9 cellular contexts compared by ENCODE assay signal in the genomic region with DNA sequence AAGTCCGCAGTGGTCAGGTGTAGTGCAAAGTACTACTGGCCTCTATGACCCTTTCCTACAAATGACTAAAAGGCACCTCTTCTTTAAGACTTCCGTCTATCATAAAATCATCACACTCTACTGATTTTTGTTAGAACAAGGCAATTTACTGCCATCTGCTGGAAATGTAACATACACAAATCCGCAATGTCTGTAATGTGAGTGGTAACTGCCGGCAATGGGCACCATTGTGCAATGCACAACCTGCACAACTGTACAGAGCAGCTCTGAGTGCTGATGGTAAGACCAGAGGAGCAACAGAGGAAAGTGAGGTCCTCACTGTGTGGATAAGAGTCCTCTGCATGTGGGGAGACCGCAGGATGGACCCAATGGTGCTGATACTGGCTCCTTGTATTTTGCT.
DNase-seq lines count a peak whose midpoint lies in the region; ATAC-seq, FAIRE-seq and TF ChIP-seq lines count a peak whose summit lies in the region.
"Had no signal": no experiment of that assay in that cellular context is flagged by ENCODE, and none has a peak within 500 bp of the region (broad histone marks: within the 10 kb centered on the region; RNA-seq: fewer than 3 reads in every experiment).

No MANE protein-coding gene starts in this region.

- ATAC-seq in activated CD4-positive, CD25-positive, alpha-beta regulatory T cell treated with anti-CD3 and anti-CD28 coated beads, Interleukin-2, amount 50 U/mL, for 24 hours = no peak
- ATAC-seq in GM18870 (IDR thresholded peaks at IDR 0.05; ENCODE audit: unreplicated experiment) = no peak

- no peaks in the 10 kb centered on the region for H3K27me3 ChIP-seq in AG04450 (ENCODE audit: control insufficient read depth, insufficient read depth, low read length)

- H3K36me3 Mint-ChIP-seq in endothelial cell (ENCODE audit: low read depth, unreplicated experiment) = no peaks in the 10 kb centered on the region

- peak; percentile 11 for FAIRE-seq in H54 (lab: Jason Lieb, UNC)

- CTCF ChIA-PET in AG04450 (lab: Charles Lee) = interaction anchor here (0.7 to 2.6 kb wide), 8 partner anchors 11 to 602 kb away, joined by 3 to 20 read pairs (median 3); no protein-coding TSS in a partner anchor

- DNase-seq in AG04450 (ENCODE audit: low read depth, low spot score) (peak; percentile 10), H54 (ENCODE audit: insufficient read length, low spot score) (no peak), OCI-M1 (lab: John Stamatoyannopoulos, UW) (peak; percentile 66), glomerular visceral epithelial cell (ENCODE audit: extremely low spot score) (peak; percentile 48), endothelial cell (ENCODE audit: low spot score) (no peak), T-helper 9 cell (no peak)
- DNase-seq: activated B cell treated with CpG ODN at 0.5 μM for 24 hours had no signal

- no peak overlapping the region for H3K27ac ChIP-seq in AG04450 (ENCODE audit: low read depth, low read length)

- H3K4me3 ChIP-seq in AG04450 (ENCODE audit: low read depth, low read length) = no peak overlapping the region

- POLR2A ChIA-PET in AG04450 (lab: Yijun Ruan, JAX) = no interaction called here

- no peaks in the 10 kb centered on the region for H3K9me3 Mint-ChIP-seq in endothelial cell (ENCODE audit: unreplicated experiment)
- H3K9me3 Mint-ChIP-seq: activated B cell treated with CpG ODN at 0.5 μM for 24 hours had no signal

- TF ChIP-seq CTCF in AG04450 (IDR thresholded peaks at IDR 0.05; ENCODE audit: low read depth, low read length) (peak; percentile 50), endothelial cell (IDR thresholded peaks at IDR 0.05; ENCODE audit: unreplicated experiment) (no peak)

- peaks cover 4% of the 10 kb centered on the region for H3K27me3 Mint-ChIP-seq in endothelial cell (ENCODE audit: unreplicated experiment)
- H3K27me3 Mint-ChIP-seq: activated B cell treated with CpG ODN at 0.5 μM for 24 hours had no signal

- TF ChIP-seq POLR2A in H54 (IDR thresholded peaks at IDR 0.05; ENCODE audit: low read depth, low read length) = no peak

- no peaks in the 10 kb centered on the region; the same call in 1 of the 2 replicates for H3K9me3 ChIP-seq in AG04450 (ENCODE audit: control insufficient read depth, insufficient read depth, low read length)

- no peak overlapping the region for H3K27ac Mint-ChIP-seq in endothelial cell (ENCODE audit: unreplicated experiment)
- H3K27ac Mint-ChIP-seq: activated B cell treated with CpG ODN at 0.5 μM for 24 hours had no signal

- no peak overlapping the region for H3K4me3 Mint-ChIP-seq in endothelial cell (ENCODE audit: unreplicated experiment)
- H3K4me3 Mint-ChIP-seq: activated B cell treated with CpG ODN at 0.5 μM for 24 hours had no signal

- no peaks in the 10 kb centered on the region for H3K4me1 Mint-ChIP-seq in endothelial cell (ENCODE audit: unreplicated experiment)
- H3K4me1 Mint-ChIP-seq: activated B cell treated with CpG ODN at 0.5 μM for 24 hours had no signal

Comparison
In these comparisons a context has a peak if more than half of its experiments do, and no peak if none do; other contexts are left out.
1. DNase-seq: peak in AG04450 (single experiment), OCI-M1 (single experiment) and glomerular visceral epithelial cell (single experiment); none in H54 (single experiment), endothelial cell (single experiment) and T-helper 9 cell (single experiment).